ENCODE assay signal across 24 cellular contexts in genomic region chr10:24871501-24871900, GRCh38.
DNase-seq lines count a peak whose midpoint lies in the region; ATAC-seq and TF ChIP-seq lines count a peak whose summit lies in the region.
"Had no signal": no experiment of that assay in that cellular context is flagged by ENCODE, and none has a peak within 500 bp of the region (broad histone marks: within the 10 kb centered on the region; RNA-seq: fewer than 3 reads in every experiment).

No MANE protein-coding gene starts in this region.

- H3K4me3 ChIP-seq in cardiac muscle cell = no peak overlapping the region
- H3K4me3 ChIP-seq: body of pancreas, colonic mucosa, esophagus muscularis mucosa, GM12878, pancreas, right atrium auricular region, spleen had no signal

- ATAC-seq in left ventricle myocardium superior = no peak
- ATAC-seq in GM18907 (IDR thresholded peaks at IDR 0.05; ENCODE audit: unreplicated experiment) = no peak
- ATAC-seq: activated CD8-positive, alpha-beta T cell treated with anti-CD3 and anti-CD28 coated beads, Interleukin-2, amount 10 ng/mL, durations not matched to agents 7 days and 5 days; body of pancreas; CD8-positive, alpha-beta T cell; foreskin keratinocyte; GM12878; PC-3 had no signal

- peak overlapping the region; percentile 19 for H3K27ac Mint-ChIP-seq in osteocyte (ENCODE audit: unreplicated experiment)
- no peak overlapping the region for H3K27ac Mint-ChIP-seq in activated naive CD4-positive, alpha-beta T cell treated with anti-CD3 and anti-CD28 coated beads, Interleukin-2, amount 10 ng/mL, durations not matched to agents 7 days and 5 days
- H3K27ac Mint-ChIP-seq: activated CD8-positive, alpha-beta T cell treated with anti-CD3 and anti-CD28 coated beads, Interleukin-2, amount 10 ng/mL, durations not matched to agents 7 days and 5 days; CD8-positive, alpha-beta T cell had no signal

- CTCF ChIA-PET in activated naive CD4-positive, alpha-beta T cell treated with anti-CD3 and anti-CD28 coated beads, Interleukin-2, amount 10 ng/mL, durations not matched to agents 7 days and 5 days (lab: Charles Lee) = interaction anchor here (0.6 kb wide), 1 partner anchor 46 kb away, joined by 4 read pairs; no protein-coding TSS in a partner anchor

- H3K4me1 Mint-ChIP-seq in osteocyte (ENCODE audit: unreplicated experiment) = peaks cover 47% of the 10 kb centered on the region
- peaks cover 20% of the 10 kb centered on the region for H3K4me1 Mint-ChIP-seq in activated naive CD4-positive, alpha-beta T cell treated with anti-CD3 and anti-CD28 coated beads, Interleukin-2, amount 10 ng/mL, durations not matched to agents 7 days and 5 days

- H3K27me3 Mint-ChIP-seq in osteocyte (ENCODE audit: unreplicated experiment) = no peaks in the 10 kb centered on the region
- H3K27me3 Mint-ChIP-seq in activated naive CD4-positive, alpha-beta T cell treated with anti-CD3 and anti-CD28 coated beads, Interleukin-2, amount 10 ng/mL, durations not matched to agents 7 days and 5 days = peaks cover 10% of the 10 kb centered on the region

- no peaks in the 10 kb centered on the region for H3K9me3 ChIP-seq in cardiac muscle cell (ENCODE audit: low read depth)
- H3K9me3 ChIP-seq: body of pancreas, colonic mucosa, esophagus muscularis mucosa, pancreas had no signal

- H3K9me3 Mint-ChIP-seq in osteocyte (ENCODE audit: unreplicated experiment) = no peaks in the 10 kb centered on the region
- H3K9me3 Mint-ChIP-seq in activated naive CD4-positive, alpha-beta T cell treated with anti-CD3 and anti-CD28 coated beads, Interleukin-2, amount 10 ng/mL, durations not matched to agents 7 days and 5 days = peaks cover 14% of the 10 kb centered on the region

- peak overlapping the region; percentile 76 for H3K27ac ChIP-seq in cardiac muscle cell
- H3K27ac ChIP-seq: body of pancreas, colonic mucosa, esophagus muscularis mucosa, foreskin keratinocyte, pancreas, right atrium auricular region, spleen had no signal

- H3K4me1 ChIP-seq in cardiac muscle cell (ENCODE audit: low read depth) = peaks cover 16% of the 10 kb centered on the region
- H3K4me1 ChIP-seq: body of pancreas, pancreas had no signal

- no peaks in the 10 kb centered on the region for H3K36me3 Mint-ChIP-seq in osteocyte (ENCODE audit: unreplicated experiment)
- H3K36me3 Mint-ChIP-seq in activated naive CD4-positive, alpha-beta T cell treated with anti-CD3 and anti-CD28 coated beads, Interleukin-2, amount 10 ng/mL, durations not matched to agents 7 days and 5 days = peaks cover 6% of the 10 kb centered on the region

- H3K36me3 ChIP-seq in cardiac muscle cell = no peaks in the 10 kb centered on the region
- H3K36me3 ChIP-seq: colonic mucosa, esophagus muscularis mucosa, pancreas, right atrium auricular region, spleen had no signal

- DNase-seq in cardiac muscle cell (ENCODE audit: low read depth in 1 of 2, low spot score in 1 of 2) (no peak), left ventricle myocardium superior (no peak), inferior parietal cortex (ENCODE audit: extremely low spot score) (peak; percentile 48), osteocyte (ENCODE audit: extremely low spot score, unreplicated experiment) (no peak), 8988T (no peak), Kasumi-1 (lab: John Stamatoyannopoulos, UW) (no peak)
- DNase-seq in activated naive CD4-positive, alpha-beta T cell treated with anti-CD3 and anti-CD28 coated beads, Interleukin-2, amount 10 ng/mL, durations not matched to agents 7 days and 5 days = no peak
- DNase-seq: activated CD4-positive, alpha-beta T cell treated with anti-CD3 and anti-CD28 coated beads for 1 hour; activated CD8-positive, alpha-beta T cell treated with anti-CD3 and anti-CD28 coated beads, Interleukin-2, amount 10 ng/mL, durations not matched to agents 7 days and 5 days; body of pancreas; CD8-positive, alpha-beta T cell; colonic mucosa; foreskin keratinocyte; Karpas-422; NCI-H510A treated with DMSO at 0.1 percent for 48 hours; NK-92 treated with Interleukin-12 subunit alpha and Interleukin-12 subunit beta, amount 100 ng/mL, for 24 hours; pancreas; PC-3; spleen; T-helper 2 cell had no signal

- no peak overlapping the region for H3K4me3 Mint-ChIP-seq in osteocyte (ENCODE audit: unreplicated experiment)
- H3K4me3 Mint-ChIP-seq in activated naive CD4-positive, alpha-beta T cell treated with anti-CD3 and anti-CD28 coated beads, Interleukin-2, amount 10 ng/mL, durations not matched to agents 7 days and 5 days = no peak overlapping the region
- H3K4me3 Mint-ChIP-seq: activated CD8-positive, alpha-beta T cell treated with anti-CD3 and anti-CD28 coated beads, Interleukin-2, amount 10 ng/mL, durations not matched to agents 7 days and 5 days; CD8-positive, alpha-beta T cell had no signal

- no peak for TF ChIP-seq CTCF in cardiac muscle cell (IDR thresholded peaks at IDR 0.05; ENCODE audit: low read depth, low read length)
- no peak for TF ChIP-seq CTCF in osteocyte (IDR thresholded peaks at IDR 0.05)

- H3K27me3 ChIP-seq in cardiac muscle cell = no peaks in the 10 kb centered on the region
- H3K27me3 ChIP-seq: body of pancreas, colonic mucosa, esophagus muscularis mucosa, foreskin keratinocyte, pancreas, right atrium auricular region, spleen had no signal

- intact Hi-C loops in left ventricle myocardium superior (cut with micrococcal nuclease) = no loop called here
